In the genomic region with DNA sequence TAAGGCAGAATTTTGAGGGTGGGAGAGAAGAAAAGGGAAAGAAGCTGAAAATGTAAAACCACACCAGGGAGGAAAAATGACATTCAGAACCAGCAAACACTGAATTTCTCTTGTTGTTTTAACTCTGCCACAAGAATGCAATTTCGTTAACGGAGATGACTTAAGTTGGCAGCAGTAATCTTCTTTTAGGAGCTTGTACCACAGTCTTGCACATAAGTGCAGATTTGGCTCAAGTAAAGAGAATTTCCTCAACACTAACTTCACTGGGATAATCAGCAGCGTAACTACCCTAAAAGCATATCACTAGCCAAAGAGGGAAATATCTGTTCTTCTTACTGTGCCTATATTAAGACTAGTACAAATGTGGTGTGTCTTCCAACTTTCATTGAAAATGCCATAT, we compare ENCODE assay signal across 1 cellular context.
TF ChIP-seq lines count a peak whose summit lies in the region.

No MANE protein-coding gene starts in this region.

TF ChIP-seq in IMR-90, 13 proteins besides CTCF, POLR2A, EP300 and RAD21:
- no peak for TF ChIP-seq MXI1 (IDR thresholded peaks at IDR 0.05; ENCODE audit: borderline replicate concordance, low read depth, low read length)
- no peak for TF ChIP-seq RFX5 (IDR thresholded peaks at IDR 0.05; ENCODE audit: low read depth, low read length)
- TF ChIP-seq SMC3 (IDR thresholded peaks at IDR 0.05; ENCODE audit: low read depth, low read length): no peak
- TF ChIP-seq MAFK (IDR thresholded peaks at IDR 0.05; ENCODE audit: low read depth, low read length): no peak
- no peak for TF ChIP-seq CHD1 (IDR thresholded peaks at IDR 0.05; ENCODE audit: low read depth, low read length)
- TF ChIP-seq, protein P1, sequence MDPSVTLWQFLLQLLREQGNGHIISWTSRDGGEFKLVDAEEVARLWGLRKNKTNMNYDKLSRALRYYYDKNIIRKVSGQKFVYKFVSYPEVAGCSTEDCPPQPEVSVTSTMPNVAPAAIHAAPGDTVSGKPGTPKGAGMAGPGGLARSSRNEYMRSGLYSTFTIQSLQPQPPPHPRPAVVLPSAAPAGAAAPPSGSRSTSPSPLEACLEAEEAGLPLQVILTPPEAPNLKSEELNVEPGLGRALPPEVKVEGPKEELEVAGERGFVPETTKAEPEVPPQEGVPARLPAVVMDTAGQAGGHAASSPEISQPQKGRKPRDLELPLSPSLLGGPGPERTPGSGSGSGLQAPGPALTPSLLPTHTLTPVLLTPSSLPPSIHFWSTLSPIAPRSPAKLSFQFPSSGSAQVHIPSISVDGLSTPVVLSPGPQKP (IDR thresholded peaks at IDR 0.05; ENCODE audit: borderline replicate concordance, low read depth, low read length): no peak
- no peak for TF ChIP-seq RCOR1 (IDR thresholded peaks at IDR 0.05; ENCODE audit: insufficient replicate concordance, low read length)
- no peak for TF ChIP-seq FOS (IDR thresholded peaks at IDR 0.05; ENCODE audit: low read depth, low read length)
- no peak for TF ChIP-seq BHLHE40 (IDR thresholded peaks at IDR 0.05; ENCODE audit: low read depth, low read length)
- no peak for TF ChIP-seq USF2 (IDR thresholded peaks at IDR 0.05; ENCODE audit: low read depth, low read length)
- no peak for TF ChIP-seq MAZ (IDR thresholded peaks at IDR 0.05; ENCODE audit: borderline replicate concordance, low read depth, low read length)
- no peak for TF ChIP-seq NFE2L2 (IDR thresholded peaks at IDR 0.05; ENCODE audit: low read depth, low read length)
- no peak for TF ChIP-seq CEBPB (IDR thresholded peaks at IDR 0.05; ENCODE audit: low read depth, low read length)
TF ChIP-seq in IMR-90: peak in this region for 0.
